Comparison of ENCODE assay signal across 27 cellular contexts in genomic region chr7:153564391-153564790, GRCh38.
"Had no signal": no experiment of that assay in that cellular context is flagged by ENCODE, and none has a peak within 500 bp of the region (broad histone marks: within the 10 kb centered on the region; RNA-seq: fewer than 3 reads in every experiment).

No MANE protein-coding gene starts in this region.

- H3K36me3 Mint-ChIP-seq: neural progenitor cell; stimulated activated effector memory CD8-positive, alpha-beta T cell treated with anti-CD3 and anti-CD28 coated beads, Interleukin-12 subunit alpha, Interleukin-12 subunit beta, amount 100 ng/mL, for 72 hours; stimulated activated naive B cell treated with anti-CD40 and anti-IgM and Interleukin-4, amounts not matched to agents 10 μg/mL and 1 μg/mL and 100 μg/mL, for 72 hours had no signal

- H3K4me3 ChIP-seq: neural progenitor cell, ovary, psoas muscle, right lobe of liver, sigmoid colon, stomach, thoracic aorta, thyroid gland, tibial nerve, upper lobe of left lung had no signal

- DNase-seq: natural killer cell; occipital lobe; ovary; posterior cingulate gyrus; psoas muscle; right cardiac atrium; right lobe of liver; sigmoid colon; small intestine; stimulated activated CD4-positive, alpha-beta T cell treated with anti-CD3 and anti-CD28 coated beads, Interleukin-15, amount 100 ng/mL, for 24 hours; stimulated activated CD4-positive, alpha-beta T cell treated with anti-CD3 and anti-CD28 coated beads, Interleukin-2, amount 100 ng/mL, for 24 hours; stimulated activated CD4-positive, alpha-beta T cell treated with anti-CD3 and anti-CD28 coated beads, Interleukin-2, amount 100 ng/mL, for 48 hours; stimulated activated CD4-positive, alpha-beta T cell treated with anti-CD3 and anti-CD28 coated beads, Interleukin-4, amount 100 ng/mL, for 24 hours; stimulated activated naive B cell treated with anti-CD40 and anti-IgM and Interleukin-4, amounts not matched to agents 10 μg/mL and 1 μg/mL and 100 μg/mL, for 72 hours; stimulated activated naive CD4-positive, alpha-beta T cell treated with Interleukin-2 at 50 U/mL for 16 hours; stomach; thyroid gland; trophoblast cell had no signal

- H3K27ac Mint-ChIP-seq: natural killer cell; neural progenitor cell; progenitor cell of endocrine pancreas; stimulated activated effector memory CD8-positive, alpha-beta T cell treated with anti-CD3 and anti-CD28 coated beads, Interleukin-12 subunit alpha, Interleukin-12 subunit beta, amount 100 ng/mL, for 72 hours; stimulated activated naive B cell treated with anti-CD40 and anti-IgM and Interleukin-4, amounts not matched to agents 10 μg/mL and 1 μg/mL and 100 μg/mL, for 72 hours; stimulated activated naive CD8-positive, alpha-beta T cell treated with anti-CD3 and anti-CD28 coated beads, Interleukin-15, Interleukin-2, amounts not matched to agents 100 ng/mL and 50 ng/mL, for 24 hours had no signal

- H3K9me3 ChIP-seq: ovary, psoas muscle, right lobe of liver, thoracic aorta, thyroid gland had no signal

- H3K27ac ChIP-seq: neural progenitor cell, ovary, parathyroid adenoma, psoas muscle, right lobe of liver, stomach, thoracic aorta, thyroid gland, tibial nerve, upper lobe of left lung had no signal

- H3K4me2 ChIP-seq: neural progenitor cell had no signal

- FAIRE-seq: small intestine, urothelium cell line had no signal

- H3K27me3 ChIP-seq: neural progenitor cell, ovary, right lobe of liver, sigmoid colon, stomach, thyroid gland, tibial nerve, upper lobe of left lung had no signal

- H3K79me2 ChIP-seq: parathyroid adenoma had no signal

- H3K4me1 ChIP-seq: neural progenitor cell, parathyroid adenoma, psoas muscle, right lobe of liver, stomach, thyroid gland, tibial nerve, upper lobe of left lung had no signal

- H2AFZ ChIP-seq: neural progenitor cell, parathyroid adenoma had no signal

- H3K9ac ChIP-seq: neural progenitor cell, parathyroid adenoma had no signal

- ATAC-seq: natural killer cell; psoas muscle; right cardiac atrium; right lobe of liver; stimulated activated effector memory CD8-positive, alpha-beta T cell treated with anti-CD3 and anti-CD28 coated beads, Interleukin-12 subunit alpha, Interleukin-12 subunit beta, amount 100 ng/mL, for 72 hours; stimulated activated naive B cell treated with anti-CD40 and anti-IgM and Interleukin-4, amounts not matched to agents 10 μg/mL and 1 μg/mL and 100 μg/mL, for 72 hours had no signal

- H3K36me3 ChIP-seq: neural progenitor cell, ovary, right lobe of liver, sigmoid colon, stomach, thoracic aorta, thyroid gland, tibial nerve, upper lobe of left lung had no signal
